ENCODE assay signal across 1 cellular context in genomic region chr14:105064001-105064400, GRCh38.
TF ChIP-seq lines count a peak whose summit lies in the region.

No MANE protein-coding gene starts in this region.

TF ChIP-seq in GM23338, 12 proteins besides CTCF, POLR2A, EP300 and RAD21 (continued from another document):
- TF ChIP-seq REST (IDR thresholded peaks at IDR 0.05; ENCODE audit: unreplicated experiment) (no peak), ZNF462 (CRISPR knock-in tag; IDR thresholded peaks at IDR 0.05) (no peak), STAT1 (IDR thresholded peaks at IDR 0.05; ENCODE audit: unreplicated experiment) (no peak), CREB1 (CRISPR knock-in tag; IDR thresholded peaks at IDR 0.05; ENCODE audit: low read depth) (no peak)
